9 cellular contexts compared by ENCODE assay signal in the genomic region with DNA sequence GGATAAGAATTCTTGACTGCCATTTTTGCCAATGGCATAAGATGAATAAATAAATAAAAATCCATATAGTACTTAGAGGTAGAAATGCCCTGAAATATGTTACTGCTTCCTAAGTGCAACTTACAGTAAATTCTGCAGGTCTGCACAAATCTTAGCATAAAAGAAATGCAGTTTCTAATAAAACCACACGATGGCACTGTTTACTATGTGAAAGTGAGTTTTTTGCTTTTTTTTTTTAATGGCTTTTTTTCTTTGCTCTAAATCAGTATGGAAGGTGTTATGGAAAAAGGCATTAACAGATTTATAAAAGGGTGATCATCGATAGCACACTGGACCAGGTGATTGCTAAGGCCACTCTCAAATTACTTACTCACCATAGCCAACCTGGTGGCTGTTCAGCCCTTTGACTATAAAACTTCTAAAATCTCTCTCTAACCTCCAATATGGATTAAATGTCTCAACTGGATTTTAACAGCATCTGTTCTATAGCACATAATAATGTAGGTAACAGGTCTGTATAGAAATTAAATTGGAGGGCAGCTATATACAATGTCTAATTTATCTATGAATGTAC. TPM values are rescaled to one million over a fixed set of nuclear protein-coding genes. Genes with fewer than 3 reads are reported as not detected.
DNase-seq lines count a peak whose midpoint lies in the region; ATAC-seq and TF ChIP-seq lines count a peak whose summit lies in the region.
"Had no signal": no experiment of that assay in that cellular context is flagged by ENCODE, and none has a peak within 500 bp of the region (broad histone marks: within the 10 kb centered on the region; RNA-seq: fewer than 3 reads in every experiment).

No MANE protein-coding gene starts in this region.

- no peak overlapping the region for H3K27ac Mint-ChIP-seq in chondrocyte (ENCODE audit: unreplicated experiment)
- no peak overlapping the region for H3K27ac Mint-ChIP-seq in activated T-helper 17 cell treated with anti-CD3 and anti-CD28 coated beads, Interleukin-2, amount 50 U/mL, for 72 hours

- CTCF ChIA-PET in AG04449 (lab: Yijun Ruan, JAX): interaction anchor here (0.8 to 5.3 kb wide), 18 partner anchors 10 to 866 kb away, joined by 3 to 42 read pairs (median 4); a partner anchor contains a TSS

- no peaks in the 10 kb centered on the region for H3K4me1 Mint-ChIP-seq in chondrocyte (ENCODE audit: low read depth)
- no peaks in the 10 kb centered on the region for H3K4me1 Mint-ChIP-seq in activated T-helper 17 cell treated with anti-CD3 and anti-CD28 coated beads, Interleukin-2, amount 50 U/mL, for 72 hours

- DNase-seq in AG04449 (ENCODE audit: low read depth, low spot score): no peak
- DNase-seq in GM13976 (ENCODE audit: low spot score): no peak
- peak; percentile 48 for DNase-seq in NCI-H774 (lab: John Stamatoyannopoulos, UW)
- no peak for DNase-seq in chondrocyte (ENCODE audit: low spot score)
- DNase-seq in mucosa of descending colon: no peak
- no peak for DNase-seq in activated CD4-positive, alpha-beta T cell treated with anti-CD3 and anti-CD28 coated beads, Interleukin-2, amount 50 U/mL, for 4 hours
- no peak for DNase-seq in GM19240 (ENCODE audit: insufficient read length, low spot score)

- H3K36me3 ChIP-seq in mucosa of descending colon (ENCODE audit: low read depth): no peaks in the 10 kb centered on the region
- H3K36me3 ChIP-seq: HAP-1 had no signal

- H3K9me3 ChIP-seq in mucosa of descending colon: no peaks in the 10 kb centered on the region
- H3K9me3 ChIP-seq: HAP-1 had no signal

- H3K4me3 ChIP-seq in AG04449 (ENCODE audit: low read depth, low read length) (no peak overlapping the region), mucosa of descending colon (no peak overlapping the region)
- H3K4me3 ChIP-seq: HAP-1 had no signal

- POLR2A ChIA-PET in AG04449 (lab: Yijun Ruan, JAX): no interaction called here

- in situ Hi-C loops in GM13976 (cut with MboI; ENCODE audit: low sequenced_read_pairs, unreplicated experiment): no loop called here

- peak; percentile 14 for TF ChIP-seq CTCF in AG04449 (IDR thresholded peaks at IDR 0.05; ENCODE audit: insufficient read depth, low read length, missing control alignments)
- peak; percentile 46 for TF ChIP-seq CTCF in GM13976 (IDR thresholded peaks at IDR 0.05; ENCODE audit: borderline replicate concordance, control extremely low read depth, extremely low read depth, insufficient read depth, missing control alignments)
- peak; percentile 91 for TF ChIP-seq CTCF in chondrocyte (IDR thresholded peaks at IDR 0.05)
- TF ChIP-seq CTCF in mucosa of descending colon (IDR thresholded peaks at IDR 0.05): peak; percentile 52

- H3K36me3 Mint-ChIP-seq in chondrocyte (ENCODE audit: low read depth): no peaks in the 10 kb centered on the region
- peaks cover 58% of the 10 kb centered on the region for H3K36me3 Mint-ChIP-seq in activated T-helper 17 cell treated with anti-CD3 and anti-CD28 coated beads, Interleukin-2, amount 50 U/mL, for 72 hours (ENCODE audit: low read depth)

- no peak overlapping the region for H3K4me3 Mint-ChIP-seq in chondrocyte (ENCODE audit: unreplicated experiment)
- no peak overlapping the region for H3K4me3 Mint-ChIP-seq in activated T-helper 17 cell treated with anti-CD3 and anti-CD28 coated beads, Interleukin-2, amount 50 U/mL, for 72 hours

- no peaks in the 10 kb centered on the region for H3K4me1 ChIP-seq in mucosa of descending colon (ENCODE audit: low read depth)
- H3K4me1 ChIP-seq: HAP-1 had no signal

- no peaks in the 10 kb centered on the region for H3K27me3 Mint-ChIP-seq in chondrocyte (ENCODE audit: low read depth)
- H3K27me3 Mint-ChIP-seq in activated T-helper 17 cell treated with anti-CD3 and anti-CD28 coated beads, Interleukin-2, amount 50 U/mL, for 72 hours: no peaks in the 10 kb centered on the region

- intact Hi-C loops in mucosa of descending colon (cut with DNase I, micrococcal nuclease): no loop called here

- ATAC-seq in mucosa of descending colon: peak; percentile 40
- no peak for ATAC-seq in activated T-helper 17 cell treated with anti-CD3 and anti-CD28 coated beads, Interleukin-2, amount 50 U/mL, for 72 hours (replicated peaks)

- H3K9me3 Mint-ChIP-seq in chondrocyte (ENCODE audit: low read depth): no peaks in the 10 kb centered on the region
- H3K9me3 Mint-ChIP-seq in activated T-helper 17 cell treated with anti-CD3 and anti-CD28 coated beads, Interleukin-2, amount 50 U/mL, for 72 hours: no peaks in the 10 kb centered on the region

RNA-seq across cellular contexts. Expression of a gene that starts 45.8 kb away (rescaled TPM):
- 14.8 to 27.1 TPM (median 16.4 TPM) in 3 replicates for total RNA-seq in chondrocyte
- 10 to 100 TPM; 17.7 to 34.7 (median 26.5) TPM for total RNA-seq in mucosa of descending colon
- total RNA-seq in activated T-helper 17 cell treated with anti-CD3 and anti-CD28 coated beads, Interleukin-2, amount 50 U/mL, for 72 hours: 10 to 100 TPM; 24.2 to 29.7 TPM

Comparison
In these comparisons a context has a peak if more than half of its experiments do, and no peak if none do; other contexts are left out.
1. CTCF ChIP-seq: peak in every context shown above with its lines; median percentile 91 in chondrocyte; 52 in mucosa of descending colon; 46 in GM13976; 14 in AG04449.